ENCODE assay signal across 22 cellular contexts in genomic region chr4:139131209-139131870, GRCh38. TPM values are rescaled to one million over a fixed set of nuclear protein-coding genes. Genes with fewer than 3 reads are reported as not detected.
DNase-seq lines count a peak whose midpoint lies in the region; ATAC-seq and TF ChIP-seq lines count a peak whose summit lies in the region.
"Had no signal": no experiment of that assay in that cellular context is flagged by ENCODE, and none has a peak within 500 bp of the region (broad histone marks: within the 10 kb centered on the region; RNA-seq: fewer than 3 reads in every experiment).

No MANE protein-coding gene starts in this region.

- POLR2A ChIA-PET in HEK293 (lab: Yijun Ruan, JAX) (no interaction called here), PC-3 (lab: Charles Lee; ENCODE audit: unreplicated experiment) (no interaction called here)

- no peaks in the 10 kb centered on the region for H3K9me3 Mint-ChIP-seq in progenitor cell of endocrine pancreas (ENCODE audit: low read depth)
- H3K9me3 Mint-ChIP-seq: CD8-positive, alpha-beta T cell; H9; T-cell had no signal

- H3K36me3 ChIP-seq in HEK293 (ENCODE audit: control insufficient read depth in 2 of 2, insufficient read depth in 1 of 2, low read length in 2 of 2) (peaks cover 0 to 7% of the 10 kb centered on the region in 2 experiments; a peak in 2 of 3 replicates), PC-3 (ENCODE audit: low read depth, low read length) (no peaks in the 10 kb centered on the region)

- H3K9ac ChIP-seq in PC-3 (ENCODE audit: low read length) = no peak overlapping the region

- H3K4me3 Mint-ChIP-seq in progenitor cell of endocrine pancreas (ENCODE audit: low read depth) = no peak overlapping the region
- H3K4me3 Mint-ChIP-seq: CD8-positive, alpha-beta T cell; H9; T-cell had no signal

- DNase-seq in PC-3 (peak; percentile 26), progenitor cell of endocrine pancreas (ENCODE audit: low spot score, unreplicated experiment) (no peak), NCI-H2081 (lab: John Stamatoyannopoulos, UW) (no peak), Ammon's horn (ENCODE audit: low spot score) (no peak), A172 (ENCODE audit: low spot score) (no peak), NCI-H226 (no peak)
- DNase-seq: C1 segment of cervical spinal cord; CD8-positive, alpha-beta T cell; H9; MM.1S; NCI-H1048; NCI-H1417 treated with DMSO at 0.1 percent for 48 hours; NCI-H187; NCI-H2171; NCI-H524 treated with DMSO at 0.1 percent for 48 hours; NCI-H82; Peyer's patch; SJCRH30; T-cell had no signal

- no TSS peak for BruUV-seq in PC-3 (replicated peaks; lab: Mats Ljungman, UMichigan)

- H3K9me3 ChIP-seq in HEK293 (ENCODE audit: control insufficient read depth, insufficient read depth, low read depth, low read length) = no peaks in the 10 kb centered on the region
- H3K9me3 ChIP-seq in PC-3 (ENCODE audit: low read length) = no peaks in the 10 kb centered on the region
- H3K9me3 ChIP-seq: Peyer's patch, SJCRH30 had no signal

- H3K4me2 ChIP-seq in PC-3 (ENCODE audit: low read length) = no peak overlapping the region

- ATAC-seq in PC-3 = no peak
- ATAC-seq: CD8-positive, alpha-beta T cell; GM12878; K562; T-cell had no signal

- H3K27ac ChIP-seq in HEK293 (ENCODE audit: extremely low read depth, low read depth, low read length) (no peak overlapping the region), PC-3 (ENCODE audit: low read length) (no peak overlapping the region)
- H3K27ac ChIP-seq: Peyer's patch, SJCRH30 had no signal

- peaks cover 8% of the 10 kb centered on the region for H3K4me1 Mint-ChIP-seq in progenitor cell of endocrine pancreas (ENCODE audit: low read depth)
- H3K4me1 Mint-ChIP-seq: T-cell had no signal

- H3K27ac Mint-ChIP-seq in progenitor cell of endocrine pancreas = peak overlapping the region; percentile 6
- H3K27ac Mint-ChIP-seq: CD8-positive, alpha-beta T cell; T-cell had no signal

- H3K27me3 ChIP-seq in PC-3 (ENCODE audit: low read length) = no peaks in the 10 kb centered on the region
- H3K27me3 ChIP-seq: Peyer's patch, SJCRH30 had no signal

- TF ChIP-seq CTCF in HEK293 (tag by site-specific recombination; IDR thresholded peaks at IDR 0.05) (no peak), PC-3 (conservative IDR thresholded peaks at IDR 0.05; ENCODE audit: low read depth, low read length) (no peak), progenitor cell of endocrine pancreas (IDR thresholded peaks at IDR 0.05; ENCODE audit: unreplicated experiment) (no peak)

- no peaks in the 10 kb centered on the region for H3F3A ChIP-seq in PC-3 (ENCODE audit: low read length, unreplicated experiment)

- no peaks in the 10 kb centered on the region for H3K27me3 Mint-ChIP-seq in progenitor cell of endocrine pancreas
- H3K27me3 Mint-ChIP-seq: T-cell had no signal

- H3K4me3 ChIP-seq in HEK293 (ENCODE audit: low read depth, low read length) (no peak overlapping the region), PC-3 (ENCODE audit: low read length) (no peak overlapping the region)
- H3K4me3 ChIP-seq: GM12878, K562, Peyer's patch, SJCRH30 had no signal

- H3K79me2 ChIP-seq in PC-3 (ENCODE audit: low read length) = no peaks in the 10 kb centered on the region

- H3K9me2 ChIP-seq in PC-3 (replicated peaks; ENCODE audit: low read length) = no peaks in the 10 kb centered on the region

- intact Hi-C loops in PC-3 (cut with micrococcal nuclease) = no loop called here

- CTCF ChIA-PET in HEK293 (lab: Yijun Ruan, JAX) (interaction anchor here (0.6 kb wide), 1 partner anchor 34 kb away, joined by 3 read pairs; no protein-coding TSS in a partner anchor), PC-3 (lab: Charles Lee) (no interaction called here)

- H3K36me3 Mint-ChIP-seq in progenitor cell of endocrine pancreas (ENCODE audit: insufficient read depth) = peaks cover 11% of the 10 kb centered on the region

- H2AFZ ChIP-seq in PC-3 (ENCODE audit: low read length) = no peak overlapping the region

- H3K4me1 ChIP-seq in HEK293 (ENCODE audit: control insufficient read depth, insufficient read depth, low read length) (no peaks in the 10 kb centered on the region), PC-3 (ENCODE audit: insufficient read depth, low read length) (peaks cover 6% of the 10 kb centered on the region; the same call in 1 of the 2 replicates)
- H3K4me1 ChIP-seq: Peyer's patch, SJCRH30 had no signal

- H4K20me1 ChIP-seq in PC-3 (ENCODE audit: low read length) = no peaks in the 10 kb centered on the region

TF ChIP-seq in HEK293, 187 proteins besides CTCF, POLR2A, EP300 and RAD21:
- TF ChIP-seq PRDM10 (tag by site-specific recombination; IDR thresholded peaks at IDR 0.05) (peak; percentile 83), ZNF837 (tag by site-specific recombination; IDR thresholded peaks at IDR 0.05) (no peak), RBAK (tag by site-specific recombination; IDR thresholded peaks at IDR 0.05) (no peak), ZNF707 (tag by site-specific recombination; IDR thresholded peaks at IDR 0.05) (no peak), BCL6B (tag by site-specific recombination; IDR thresholded peaks at IDR 0.05) (peak; percentile 90)

RNA-seq across cellular contexts. Expression of gene ELF2, which starts 45.7 kb away (rescaled TPM):
- total RNA-seq in PC-3 (2014; rRNA removed) (18.5 and 20.4 TPM in 2 replicates), progenitor cell of endocrine pancreas (51.5 and 56.5 TPM in 2 replicates)
- 15.0 and 24.7 TPM in 2 replicates for total RNA-seq in A172 (2014; rRNA removed; shearing (Covaris generic))
